ENCODE assay signal across 22 cellular contexts in genomic region chrY:7099742-7100141, GRCh38.
DNase-seq lines count a peak whose midpoint lies in the region; ATAC-seq lines count a peak whose summit lies in the region.
"Had no signal": no experiment of that assay in that cellular context is flagged by ENCODE, and none has a peak within 500 bp of the region (broad histone marks: within the 10 kb centered on the region; RNA-seq: fewer than 3 reads in every experiment).

No MANE protein-coding gene starts in this region.

- intact Hi-C loops in activated T-helper 1 cell treated with anti-CD3 and anti-CD28 coated beads, Interleukin-12 subunit alpha, Interleukin-12 subunit beta, Interleukin-2, Interleukin-4 antibody, amounts not matched to agents 30 ng/mL and 10 ng/mL and 1 ng/mL, durations not matched to agents 14 hours and 24 hours and 36 hours (cut with micrococcal nuclease), result loop anchor here (10.0 kb wide), 2 partner anchors 145 to 175 kb away; no protein-coding TSS in a partner anchor

- no peak overlapping the region for H3K27ac Mint-ChIP-seq in activated T-helper 1 cell treated with anti-CD3 and anti-CD28 coated beads, Interleukin-12 subunit alpha, Interleukin-12 subunit beta, Interleukin-2, Interleukin-4 antibody, amounts not matched to agents 30 ng/mL and 10 ng/mL and 1 ng/mL, durations not matched to agents 14 hours and 24 hours and 36 hours
- H3K27ac Mint-ChIP-seq: activated naive CD4-positive, alpha-beta T cell treated with anti-CD3 and anti-CD28 coated beads, Interleukin-2, amount 50 U/mL, for 24 hours; stimulated activated naive CD8-positive, alpha-beta T cell treated with anti-CD3 and anti-CD28 coated beads, Interleukin-15, Interleukin-2, amounts not matched to agents 100 ng/mL and 50 ng/mL, for 24 hours had no signal

- DNase-seq in stimulated activated CD8-positive, alpha-beta memory T cell treated with anti-CD3 and anti-CD28 coated beads, Interleukin-12 subunit alpha, Interleukin-12 subunit beta, amount 100 ng/mL, for 1 hour (ENCODE audit: low read depth), result peak; percentile 1
- DNase-seq in stimulated activated CD8-positive, alpha-beta memory T cell treated with anti-CD3 and anti-CD28 coated beads, Interleukin-4, amount 100 ng/mL, for 48 hours, result no peak
- DNase-seq in MV-4-11 (lab: John Stamatoyannopoulos, UW), result peak; percentile 54
- DNase-seq in activated T-helper 1 cell treated with anti-CD3 and anti-CD28 coated beads, Interleukin-12 subunit alpha, Interleukin-12 subunit beta, Interleukin-2, Interleukin-4 antibody, amounts not matched to agents 30 ng/mL and 10 ng/mL and 1 ng/mL, durations not matched to agents 14 hours and 24 hours and 36 hours (ENCODE audit: low spot score), result peak; percentile 0
- no peak for DNase-seq in NCI-H2029 treated with DMSO at 0.1 percent for 48 hours (lab: John Stamatoyannopoulos, UW)
- DNase-seq: activated CD4-positive, alpha-beta T cell treated with anti-CD3 and anti-CD28 coated beads, Interleukin-2, amount 50 U/mL, for 48 hours; activated T-cell treated with anti-CD3 and anti-CD28 coated beads, Interleukin-2, amount 50 U/mL, for 1 hour; caudate nucleus; EL; kidney glomerular epithelial cell; MG63; NCI-H1436 treated with DMSO at 0.1 percent for 48 hours; NCI-H2171; NCI-H510A treated with DMSO at 0.1 percent for 48 hours; NK-92 treated with Interleukin-12 subunit alpha and Interleukin-12 subunit beta, amount 100 ng/mL, for 24 hours; pancreas; stimulated activated CD4-positive, alpha-beta T cell treated with anti-CD3 and anti-CD28 coated beads, Interleukin-4, amount 100 ng/mL, for 1 hour; thyroid gland had no signal

- no peak for ATAC-seq in GM18870 (IDR thresholded peaks at IDR 0.05; ENCODE audit: unreplicated experiment)
- ATAC-seq in HG03108 (IDR thresholded peaks at IDR 0.05; ENCODE audit: unreplicated experiment), result no peak
- ATAC-seq: pancreas had no signal

- H3K36me3 Mint-ChIP-seq in activated T-helper 1 cell treated with anti-CD3 and anti-CD28 coated beads, Interleukin-12 subunit alpha, Interleukin-12 subunit beta, Interleukin-2, Interleukin-4 antibody, amounts not matched to agents 30 ng/mL and 10 ng/mL and 1 ng/mL, durations not matched to agents 14 hours and 24 hours and 36 hours (ENCODE audit: low read depth), result no peaks in the 10 kb centered on the region
- H3K36me3 Mint-ChIP-seq: activated naive CD4-positive, alpha-beta T cell treated with anti-CD3 and anti-CD28 coated beads, Interleukin-2, amount 50 U/mL, for 24 hours had no signal

- no peaks in the 10 kb centered on the region for H3K9me3 Mint-ChIP-seq in activated T-helper 1 cell treated with anti-CD3 and anti-CD28 coated beads, Interleukin-12 subunit alpha, Interleukin-12 subunit beta, Interleukin-2, Interleukin-4 antibody, amounts not matched to agents 30 ng/mL and 10 ng/mL and 1 ng/mL, durations not matched to agents 14 hours and 24 hours and 36 hours
- H3K9me3 Mint-ChIP-seq: activated naive CD4-positive, alpha-beta T cell treated with anti-CD3 and anti-CD28 coated beads, Interleukin-2, amount 50 U/mL, for 24 hours; stimulated activated naive CD8-positive, alpha-beta T cell treated with anti-CD3 and anti-CD28 coated beads, Interleukin-15, Interleukin-2, amounts not matched to agents 100 ng/mL and 50 ng/mL, for 24 hours had no signal

- no peaks in the 10 kb centered on the region for H3K27me3 Mint-ChIP-seq in activated T-helper 1 cell treated with anti-CD3 and anti-CD28 coated beads, Interleukin-12 subunit alpha, Interleukin-12 subunit beta, Interleukin-2, Interleukin-4 antibody, amounts not matched to agents 30 ng/mL and 10 ng/mL and 1 ng/mL, durations not matched to agents 14 hours and 24 hours and 36 hours (ENCODE audit: insufficient read depth)
- H3K27me3 Mint-ChIP-seq: activated naive CD4-positive, alpha-beta T cell treated with anti-CD3 and anti-CD28 coated beads, Interleukin-2, amount 50 U/mL, for 24 hours; stimulated activated naive CD8-positive, alpha-beta T cell treated with anti-CD3 and anti-CD28 coated beads, Interleukin-15, Interleukin-2, amounts not matched to agents 100 ng/mL and 50 ng/mL, for 24 hours had no signal

- H3K4me3 Mint-ChIP-seq in activated T-helper 1 cell treated with anti-CD3 and anti-CD28 coated beads, Interleukin-12 subunit alpha, Interleukin-12 subunit beta, Interleukin-2, Interleukin-4 antibody, amounts not matched to agents 30 ng/mL and 10 ng/mL and 1 ng/mL, durations not matched to agents 14 hours and 24 hours and 36 hours, result no peak overlapping the region
- H3K4me3 Mint-ChIP-seq: activated naive CD4-positive, alpha-beta T cell treated with anti-CD3 and anti-CD28 coated beads, Interleukin-2, amount 50 U/mL, for 24 hours; stimulated activated naive CD8-positive, alpha-beta T cell treated with anti-CD3 and anti-CD28 coated beads, Interleukin-15, Interleukin-2, amounts not matched to agents 100 ng/mL and 50 ng/mL, for 24 hours had no signal

- H3K4me1 Mint-ChIP-seq in activated T-helper 1 cell treated with anti-CD3 and anti-CD28 coated beads, Interleukin-12 subunit alpha, Interleukin-12 subunit beta, Interleukin-2, Interleukin-4 antibody, amounts not matched to agents 30 ng/mL and 10 ng/mL and 1 ng/mL, durations not matched to agents 14 hours and 24 hours and 36 hours (ENCODE audit: low read depth), result peaks cover 26% of the 10 kb centered on the region
- H3K4me1 Mint-ChIP-seq: activated naive CD4-positive, alpha-beta T cell treated with anti-CD3 and anti-CD28 coated beads, Interleukin-2, amount 50 U/mL, for 24 hours had no signal

Comparison
In these comparisons a context has a peak if more than half of its experiments do, and no peak if none do; other contexts are left out.
1. DNase-seq: peak in stimulated activated CD8-positive, alpha-beta memory T cell treated with anti-CD3 and anti-CD28 coated beads, Interleukin-12 subunit alpha, Interleukin-12 subunit beta, amount 100 ng/mL, for 1 hour (single experiment), MV-4-11 (single experiment) and activated T-helper 1 cell treated with anti-CD3 and anti-CD28 coated beads, Interleukin-12 subunit alpha, Interleukin-12 subunit beta, Interleukin-2, Interleukin-4 antibody, amounts not matched to agents 30 ng/mL and 10 ng/mL and 1 ng/mL, durations not matched to agents 14 hours and 24 hours and 36 hours (single experiment); none in stimulated activated CD8-positive, alpha-beta memory T cell treated with anti-CD3 and anti-CD28 coated beads, Interleukin-4, amount 100 ng/mL, for 48 hours (single experiment) and NCI-H2029 treated with DMSO at 0.1 percent for 48 hours (single experiment).